Comparison of ENCODE assay signal across 13 cellular contexts in the genomic region with DNA sequence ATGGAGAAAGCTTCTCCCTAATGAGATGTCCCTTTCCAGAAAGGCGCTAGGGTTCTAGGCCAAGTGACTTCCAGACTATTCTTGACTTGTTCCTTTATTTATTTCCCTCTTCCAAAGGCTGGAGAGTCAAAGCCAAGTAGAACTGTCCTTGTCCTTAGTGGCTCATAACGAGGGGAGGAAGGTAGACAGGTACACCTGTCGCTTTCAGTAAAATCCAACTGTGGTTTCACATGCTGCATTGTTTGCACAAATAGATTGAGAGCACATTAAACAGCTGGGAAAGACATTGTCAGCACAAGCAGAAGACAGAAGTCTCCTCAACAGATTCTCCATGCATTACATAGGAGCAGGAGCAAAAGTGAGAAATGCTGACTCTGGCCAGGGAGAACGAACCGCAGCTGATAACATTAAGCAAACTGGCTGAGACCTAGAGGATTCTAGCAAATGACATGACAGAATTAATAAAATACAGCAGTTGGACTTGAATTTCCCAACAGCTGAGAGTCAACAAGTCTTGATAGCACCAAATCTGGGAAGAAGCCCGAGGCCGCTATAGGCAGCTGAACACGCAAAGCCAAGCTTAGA.
DNase-seq lines count a peak whose midpoint lies in the region; ATAC-seq and TF ChIP-seq lines count a peak whose summit lies in the region.
"Had no signal": no experiment of that assay in that cellular context is flagged by ENCODE, and none has a peak within 500 bp of the region (broad histone marks: within the 10 kb centered on the region; RNA-seq: fewer than 3 reads in every experiment).

No MANE protein-coding gene starts in this region.

- H3K9me3 Mint-ChIP-seq in activated T-helper 2 cell treated with anti-CD3 and anti-CD28 coated beads, Interferon-gamma antibody, Interleukin-2, Interleukin-4, amounts not matched to agents 10 μg/mL and 5 μg/mL and 100 μg/mL, durations not matched to agents 14 hours and 24 hours and 36 hours, result peaks cover 14% of the 10 kb centered on the region
- H3K9me3 Mint-ChIP-seq in activated CD8-positive, alpha-beta T cell treated with anti-CD3 and anti-CD28 coated beads, Interleukin-2, amount 10 ng/mL, durations not matched to agents 7 days and 5 days (ENCODE audit: insufficient read depth), result peaks cover 6% of the 10 kb centered on the region

- no peaks in the 10 kb centered on the region for H3K4me1 Mint-ChIP-seq in activated T-helper 2 cell treated with anti-CD3 and anti-CD28 coated beads, Interferon-gamma antibody, Interleukin-2, Interleukin-4, amounts not matched to agents 10 μg/mL and 5 μg/mL and 100 μg/mL, durations not matched to agents 14 hours and 24 hours and 36 hours (ENCODE audit: low read depth)
- peaks cover 2% of the 10 kb centered on the region for H3K4me1 Mint-ChIP-seq in activated CD8-positive, alpha-beta T cell treated with anti-CD3 and anti-CD28 coated beads, Interleukin-2, amount 10 ng/mL, durations not matched to agents 7 days and 5 days (ENCODE audit: low read depth)
- H3K4me1 Mint-ChIP-seq: B cell; CD4-positive, alpha-beta memory T cell had no signal

- H3K4me3 Mint-ChIP-seq in activated T-helper 2 cell treated with anti-CD3 and anti-CD28 coated beads, Interferon-gamma antibody, Interleukin-2, Interleukin-4, amounts not matched to agents 10 μg/mL and 5 μg/mL and 100 μg/mL, durations not matched to agents 14 hours and 24 hours and 36 hours (ENCODE audit: low read depth), result no peak overlapping the region
- no peak overlapping the region for H3K4me3 Mint-ChIP-seq in activated CD8-positive, alpha-beta T cell treated with anti-CD3 and anti-CD28 coated beads, Interleukin-2, amount 10 ng/mL, durations not matched to agents 7 days and 5 days
- H3K4me3 Mint-ChIP-seq: B cell had no signal

- no peak for TF ChIP-seq CTCF in C4-2B (conservative IDR thresholded peaks at IDR 0.05)
- TF ChIP-seq CTCF in VCaP (conservative IDR thresholded peaks at IDR 0.05), result no peak
- no peak for TF ChIP-seq CTCF in RWPE1 (conservative IDR thresholded peaks at IDR 0.05; ENCODE audit: low read depth)

- CTCF ChIA-PET in RWPE1 (lab: Yijun Ruan, JAX), result no interaction called here
- CTCF ChIA-PET in activated CD8-positive, alpha-beta T cell treated with anti-CD3 and anti-CD28 coated beads, Interleukin-2, amount 10 ng/mL, durations not matched to agents 7 days and 5 days (lab: Charles Lee), result no interaction called here

- POLR2A ChIA-PET in RWPE1 (lab: Yijun Ruan, JAX; ENCODE audit: low non-redundant PET), result no interaction called here
- POLR2A ChIA-PET in activated CD8-positive, alpha-beta T cell treated with anti-CD3 and anti-CD28 coated beads, Interleukin-2, amount 10 ng/mL, durations not matched to agents 7 days and 5 days (lab: Charles Lee), result no interaction called here

- H3K27ac Mint-ChIP-seq in activated T-helper 2 cell treated with anti-CD3 and anti-CD28 coated beads, Interferon-gamma antibody, Interleukin-2, Interleukin-4, amounts not matched to agents 10 μg/mL and 5 μg/mL and 100 μg/mL, durations not matched to agents 14 hours and 24 hours and 36 hours, result no peak overlapping the region
- no peak overlapping the region for H3K27ac Mint-ChIP-seq in activated CD8-positive, alpha-beta T cell treated with anti-CD3 and anti-CD28 coated beads, Interleukin-2, amount 10 ng/mL, durations not matched to agents 7 days and 5 days
- H3K27ac Mint-ChIP-seq: B cell had no signal

- intact Hi-C loops in activated T-helper 2 cell treated with anti-CD3 and anti-CD28 coated beads, Interferon-gamma antibody, Interleukin-2, Interleukin-4, amounts not matched to agents 10 μg/mL and 5 μg/mL and 100 μg/mL, durations not matched to agents 14 hours and 24 hours and 36 hours (cut with micrococcal nuclease), result no loop called here

- DNase-seq in DMS53 (lab: John Stamatoyannopoulos, UW), result peak; percentile 67
- DNase-seq in NCI-H345 (lab: John Stamatoyannopoulos, UW), result peak; percentile 35
- DNase-seq in RWPE1 (ENCODE audit: low spot score), result no peak
- DNase-seq in activated T-helper 2 cell treated with anti-CD3 and anti-CD28 coated beads, Interferon-gamma antibody, Interleukin-2, Interleukin-4, amounts not matched to agents 10 μg/mL and 5 μg/mL and 100 μg/mL, durations not matched to agents 14 hours and 24 hours and 36 hours (ENCODE audit: low spot score), result no peak
- no peak for DNase-seq in activated CD8-positive, alpha-beta T cell treated with anti-CD3 and anti-CD28 coated beads, Interleukin-2, amount 10 ng/mL, durations not matched to agents 7 days and 5 days
- DNase-seq in NCI-H82 treated with DMSO at 0.1 percent for 48 hours (lab: John Stamatoyannopoulos, UW; ENCODE audit: unreplicated experiment), result no peak
- DNase-seq: CD4-positive, alpha-beta memory T cell; H7; Karpas-422; NCI-H226 had no signal

- H3K36me3 Mint-ChIP-seq in activated T-helper 2 cell treated with anti-CD3 and anti-CD28 coated beads, Interferon-gamma antibody, Interleukin-2, Interleukin-4, amounts not matched to agents 10 μg/mL and 5 μg/mL and 100 μg/mL, durations not matched to agents 14 hours and 24 hours and 36 hours (ENCODE audit: low read depth), result no peaks in the 10 kb centered on the region
- no peaks in the 10 kb centered on the region for H3K36me3 Mint-ChIP-seq in activated CD8-positive, alpha-beta T cell treated with anti-CD3 and anti-CD28 coated beads, Interleukin-2, amount 10 ng/mL, durations not matched to agents 7 days and 5 days (ENCODE audit: low read depth)
- H3K36me3 Mint-ChIP-seq: CD4-positive, alpha-beta memory T cell had no signal

- ATAC-seq in activated CD8-positive, alpha-beta T cell treated with anti-CD3 and anti-CD28 coated beads, Interleukin-2, amount 10 ng/mL, durations not matched to agents 7 days and 5 days, result no peak

- H3K27ac ChIP-seq in C4-2B (peak overlapping the region; percentile 54), VCaP (peak overlapping the region; percentile 36; the same call in 1 of the 2 replicates), RWPE1 (no peak overlapping the region)

- peaks cover 18% of the 10 kb centered on the region for H3K27me3 Mint-ChIP-seq in activated T-helper 2 cell treated with anti-CD3 and anti-CD28 coated beads, Interferon-gamma antibody, Interleukin-2, Interleukin-4, amounts not matched to agents 10 μg/mL and 5 μg/mL and 100 μg/mL, durations not matched to agents 14 hours and 24 hours and 36 hours (ENCODE audit: low read depth)
- peaks cover 17% of the 10 kb centered on the region for H3K27me3 Mint-ChIP-seq in activated CD8-positive, alpha-beta T cell treated with anti-CD3 and anti-CD28 coated beads, Interleukin-2, amount 10 ng/mL, durations not matched to agents 7 days and 5 days (ENCODE audit: low read depth)

Comparison
In these comparisons a context has a peak if more than half of its experiments do, and no peak if none do; other contexts are left out.
1. DNase-seq: peak in DMS53 (single experiment) and NCI-H345 (single experiment); none in RWPE1 (single experiment), activated T-helper 2 cell treated with anti-CD3 and anti-CD28 coated beads, Interferon-gamma antibody, Interleukin-2, Interleukin-4, amounts not matched to agents 10 μg/mL and 5 μg/mL and 100 μg/mL, durations not matched to agents 14 hours and 24 hours and 36 hours (single experiment), activated CD8-positive, alpha-beta T cell treated with anti-CD3 and anti-CD28 coated beads, Interleukin-2, amount 10 ng/mL, durations not matched to agents 7 days and 5 days (single experiment) and NCI-H82 treated with DMSO at 0.1 percent for 48 hours (single experiment).